ENCODE assay signal across 8 cellular contexts in the genomic region with DNA sequence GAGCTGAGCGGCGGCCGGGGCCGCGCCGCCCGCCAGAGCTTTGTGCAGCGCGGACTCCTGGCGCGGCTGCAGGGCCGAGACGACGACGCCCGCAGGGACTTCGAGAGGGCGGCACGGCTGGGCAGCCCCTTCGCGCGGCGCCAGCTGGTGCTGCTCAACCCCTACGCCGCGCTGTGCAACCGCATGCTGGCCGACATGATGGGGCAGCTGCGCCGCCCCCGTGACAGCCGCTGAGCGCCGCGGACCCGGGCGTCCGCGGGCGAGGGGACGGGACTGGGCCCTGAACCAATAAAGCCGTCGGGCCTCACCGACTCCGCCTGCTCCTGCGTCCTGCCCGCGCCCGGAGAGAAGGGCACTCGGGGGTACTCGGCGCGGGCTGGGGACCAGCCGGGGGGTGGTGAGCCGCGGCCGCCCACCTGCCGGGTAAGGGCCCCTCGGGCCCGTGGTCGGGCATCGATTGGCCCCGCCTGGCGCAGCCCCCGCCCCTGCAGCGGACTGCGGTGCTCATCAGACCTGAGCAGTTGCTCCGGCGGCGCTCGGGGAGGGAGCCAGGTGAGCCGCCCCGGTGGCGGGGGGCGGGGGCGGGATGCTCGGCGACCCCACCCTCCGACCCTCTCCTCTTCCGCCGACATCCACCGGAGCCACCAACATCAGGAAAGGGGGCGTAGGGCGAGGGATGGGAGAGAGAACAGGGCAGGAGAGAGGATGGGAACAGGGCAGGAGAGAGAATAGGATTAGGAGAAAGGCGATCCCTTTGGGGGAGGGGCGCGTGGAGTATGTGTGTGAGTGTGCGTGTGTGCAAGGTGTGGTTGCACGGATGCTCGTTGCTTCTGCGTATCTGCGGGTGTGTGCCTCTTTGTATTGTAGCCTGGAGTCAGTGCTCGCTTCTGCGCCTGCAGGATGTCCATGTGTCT. TPM values are rescaled to one million over a fixed set of nuclear protein-coding genes. Genes with fewer than 3 reads are reported as not detected.
DNase-seq lines count a peak whose midpoint lies in the region; ATAC-seq and TF ChIP-seq lines count a peak whose summit lies in the region.

A gene (plus strand): TSS at position 510 of the 914 bp plus-strand sequence. CDS start 610 bp downstream, outside the sequence.

- no peak for DNase-seq in CD14-positive monocyte (ENCODE audit: low spot score)
- DNase-seq in T1000 (lab: John Stamatoyannopoulos, UW), result peak; percentile 39
- DNase-seq in astrocyte of the spinal cord (ENCODE audit: low read depth, low spot score), result peak; percentile 61
- DNase-seq in sigmoid colon, result peak; percentile 83
- DNase-seq in SKM-1 (lab: John Stamatoyannopoulos, UW; ENCODE audit: unreplicated experiment), result no peak

- H2AFZ ChIP-seq in KMS-11 (ENCODE audit: low read depth), result peak within 1 kb of the TSS; percentile 71

- peaks cover 19% of the 10 kb centered on the region for H3K4me1 Mint-ChIP-seq in CD14-positive monocyte

- intact Hi-C loops in CD14-positive monocyte (cut with micrococcal nuclease) (no loop called here), sigmoid colon (cut with DNase I) (no loop called here)

- no peaks in the 10 kb centered on the region for H3K79me2 ChIP-seq in KMS-11 (ENCODE audit: insufficient read depth, low read depth)

- H3K4me2 ChIP-seq in KMS-11, result peak within 1 kb of the TSS; percentile 88

- no peak for TF ChIP-seq CTCF in CD14-positive monocyte (IDR thresholded peaks at IDR 0.05)
- TF ChIP-seq CTCF in KMS-11 (conservative IDR thresholded peaks at IDR 0.05; ENCODE audit: low read depth, low read length), result no peak
- TF ChIP-seq CTCF in astrocyte of the spinal cord (IDR thresholded peaks at IDR 0.05; ENCODE audit: low read depth, low read length), result no peak
- no peak for TF ChIP-seq CTCF in sigmoid colon (IDR thresholded peaks at IDR 0.05)

- H3K36me3 ChIP-seq in KMS-11 (ENCODE audit: insufficient read depth) (no peaks in the 10 kb centered on the region), sigmoid colon (peaks cover 0 to 14% (median 0%) of the 10 kb centered on the region in 4 donors)

- WGBS in sigmoid colon, 2 donors, result 1% methylated on average over 94 of the region's 94 CpGs

- peaks cover 0 to 4% (median 0%) of the 10 kb centered on the region in 7 donors for H3K9me3 Mint-ChIP-seq in CD14-positive monocyte

- TF ChIP-seq EP300 in sigmoid colon (IDR thresholded peaks at IDR 0.05), result no peak

- H4K20me1 ChIP-seq in KMS-11 (ENCODE audit: insufficient read depth), result no peaks in the 10 kb centered on the region

- H3K36me3 Mint-ChIP-seq in CD14-positive monocyte, result peaks cover 4 to 11% of the 10 kb centered on the region in 2 donors

- no peak for TF ChIP-seq POLR2A in sigmoid colon (IDR thresholded peaks at IDR 0.05)

- H3K9ac ChIP-seq in KMS-11, result peak within 1 kb of the TSS; percentile 66

- peak; percentile 60 for ATAC-seq in GM19452 (IDR thresholded peaks at IDR 0.05; ENCODE audit: unreplicated experiment)

- no peaks in the 10 kb centered on the region for H3K9me3 ChIP-seq in sigmoid colon

- H3K27ac ChIP-seq in KMS-11 (no peak within 1 kb of the TSS; the same call in 1 of the 2 replicates), sigmoid colon (peak within 1 kb of the TSS; percentile 77 to 89 (median 83))

- H3K4me3 ChIP-seq in KMS-11 (IDR thresholded peaks at IDR 0.05; ENCODE audit: insufficient read depth, low read depth, low read length), result no peak within 1 kb of the TSS
- peak within 1 kb of the TSS; percentile 79 for H3K4me3 ChIP-seq in astrocyte of the spinal cord (ENCODE audit: low read depth, low read length)
- H3K4me3 ChIP-seq in iPS-11a (ENCODE audit: low read depth, low read length), result peak within 1 kb of the TSS; percentile 97
- H3K4me3 ChIP-seq in sigmoid colon, result peak within 1 kb of the TSS; percentile 74 to 91 (median 77)

- H3K27me3 ChIP-seq in KMS-11 (ENCODE audit: insufficient read depth, low read depth), result no peaks in the 10 kb centered on the region
- H3K27me3 ChIP-seq in sigmoid colon, result no peaks in the 10 kb centered on the region

- in situ Hi-C loops in astrocyte of the spinal cord (cut with HindIII; ENCODE audit: low sequenced_read_pairs), result no loop called here

- peaks cover 23 to 34% (median 28%) of the 10 kb centered on the region in 3 donors for H3K27me3 Mint-ChIP-seq in CD14-positive monocyte (ENCODE audit: low read depth in 3 of 3)

- peak within 1 kb of the TSS in 1 of 7 donors; percentile 54 for H3K27ac Mint-ChIP-seq in CD14-positive monocyte

- H3K4me3 Mint-ChIP-seq in CD14-positive monocyte, result peak within 1 kb of the TSS; percentile 77 to 92

- H3K4me1 ChIP-seq in KMS-11 (ENCODE audit: low read depth, poor library complexity, severe bottlenecking) (peaks cover 14% of the 10 kb centered on the region), sigmoid colon (peaks cover 0 to 28% (median 20%) of the 10 kb centered on the region in 4 donors)

RNA-seq across cellular contexts. Expression of the gene that starts here (rescaled TPM):
- polyA plus RNA-seq in CD14-positive monocyte (not detected), sigmoid colon (1 to 10 TPM; 2.5 to 6.4 (median 3.6) TPM)
- 10 to 100 TPM; 20.9 to 35.2 (median 31.8) TPM for total RNA-seq in sigmoid colon

Comparison
In these comparisons a context has a peak if more than half of its experiments do, and no peak if none do; other contexts are left out.
1. DNase-seq: peak in T1000 (single experiment), astrocyte of the spinal cord (single experiment) and sigmoid colon (single experiment); none in CD14-positive monocyte (single experiment) and SKM-1 (single experiment).